18 cellular contexts compared by ENCODE assay signal in the genomic region with DNA sequence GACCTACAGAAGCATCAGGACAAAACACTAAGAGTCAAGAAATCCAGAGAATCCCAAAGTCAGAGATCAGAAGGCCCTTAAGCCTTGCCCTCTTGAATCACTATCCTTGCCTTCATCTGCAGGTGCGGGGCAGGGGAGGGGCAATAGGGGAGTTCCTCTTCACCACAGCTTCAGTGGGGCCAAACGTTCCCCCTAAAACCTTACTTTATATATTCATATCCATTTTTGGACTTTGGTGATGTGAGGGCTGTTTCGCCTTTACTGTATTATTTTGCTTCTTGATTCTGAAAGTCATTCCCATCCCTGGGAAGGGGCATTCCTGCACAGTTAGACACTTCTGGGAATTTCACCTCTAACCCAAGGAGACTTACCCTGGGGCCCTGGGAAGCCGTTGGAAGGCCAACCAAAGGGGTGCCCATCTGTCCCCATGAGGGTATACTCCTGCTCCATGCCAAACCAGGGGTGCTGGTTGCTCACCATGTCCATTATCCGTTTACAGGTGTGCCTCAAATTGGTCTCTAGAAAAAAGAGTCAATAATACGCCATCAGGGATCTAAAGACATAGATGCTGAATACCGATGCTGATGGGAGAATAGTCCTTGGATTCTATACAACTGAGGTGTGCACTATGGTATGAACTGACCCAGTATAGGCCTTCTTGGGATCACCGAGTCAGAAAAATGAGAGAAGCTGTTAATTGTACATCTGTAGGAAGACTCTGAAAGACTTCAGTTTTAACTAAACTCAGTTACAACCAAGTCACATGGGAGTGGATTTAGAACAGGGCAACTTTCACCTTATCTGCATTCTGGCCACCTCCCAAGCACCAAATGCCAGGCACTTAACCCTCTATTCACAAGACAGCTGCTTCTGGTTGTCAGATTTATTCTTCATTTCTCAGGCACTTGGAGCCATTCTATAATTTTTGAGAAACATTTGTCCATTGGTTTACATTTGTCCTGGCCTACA. TPM values are rescaled to one million over a fixed set of nuclear protein-coding genes. Genes with fewer than 3 reads are reported as not detected.
DNase-seq lines count a peak whose midpoint lies in the region; FAIRE-seq and TF ChIP-seq lines count a peak whose summit lies in the region.
"Had no signal": no experiment of that assay in that cellular context is flagged by ENCODE, and none has a peak within 500 bp of the region (broad histone marks: within the 10 kb centered on the region; RNA-seq: fewer than 3 reads in every experiment).

No MANE protein-coding gene starts in this region.

- POLR2A ChIA-PET in H1 (lab: Charles Lee; ENCODE audit: partially characterized antibody): interaction anchor here (0.6 to 1.7 kb wide), 6 partner anchors 11 to 794 kb away, joined by 3 to 5 read pairs (median 3); no protein-coding TSS in a partner anchor
- POLR2A ChIA-PET in CD8-positive, alpha-beta memory T cell (lab: Charles Lee): no interaction called here

- no peak overlapping the region for H3K18ac ChIP-seq in H1 (ENCODE audit: extremely low read depth, low read length)

- no peak overlapping the region for H4K5ac ChIP-seq in H1 (ENCODE audit: insufficient read length, low read depth, low read length)

- no peak overlapping the region for H3K14ac ChIP-seq in H1 (ENCODE audit: insufficient read length)

- no peak overlapping the region for H4K91ac ChIP-seq in H1 (replicated peaks; ENCODE audit: insufficient read length, low read length)

- TF ChIP-seq CTCF in H1 (IDR thresholded peaks at IDR 0.05; ENCODE audit: control extremely low read depth in 1 of 3, insufficient read depth in 1 of 3, low read depth in 1 of 3, low read length in 3 of 3) (no peak), thyroid gland (IDR thresholded peaks at IDR 0.05) (no peak)

- no peak for TF ChIP-seq RAD21 in H1 (IDR thresholded peaks at IDR 0.05 in 1 of 2, conservative IDR thresholded peaks at IDR 0.05 in 1 of 2; ENCODE audit: low read depth in 2 of 2, low read length in 2 of 2)

- H3K27me3 Mint-ChIP-seq in CD8-positive, alpha-beta memory T cell: peaks cover 3 to 9% of the 10 kb centered on the region in 2 donors

- peaks cover 8% of the 10 kb centered on the region for H3K23me2 ChIP-seq in H1 (ENCODE audit: low read depth, low read length)

- intact Hi-C loops in thyroid gland (cut with DNase I): no loop called here

- peaks cover 6 to 42% (median 13%) of the 10 kb centered on the region in 3 donors for H3K36me3 Mint-ChIP-seq in CD8-positive, alpha-beta memory T cell

- no peak overlapping the region for H3K27ac ChIP-seq in H1 (ENCODE audit: low read depth, low read length)
- H3K27ac ChIP-seq in thyroid gland: peak overlapping the region in 2 of 3 donors; percentile 34 to 100
- H3K27ac ChIP-seq in CD8-positive, alpha-beta memory T cell (ENCODE audit: low read depth, low read length): no peak overlapping the region

- H3K4me1 ChIP-seq in adipocyte (ENCODE audit: control insufficient read depth, insufficient read depth, low read length): peaks cover 32% of the 10 kb centered on the region
- peaks cover 0 to 5% (median 3%) of the 10 kb centered on the region in 4 experiments; a peak in 2 of 7 replicates for H3K4me1 ChIP-seq in H1 (replicated peaks in 1 of 4; ENCODE audit: control insufficient read depth in 3 of 4, insufficient read depth in 4 of 4, low read length in 3 of 4)
- peaks cover 41 to 55% of the 10 kb centered on the region in 2 donors for H3K4me1 ChIP-seq in thyroid gland
- peaks cover 6% of the 10 kb centered on the region for H3K4me1 ChIP-seq in CD8-positive, alpha-beta memory T cell (ENCODE audit: insufficient read depth, low read length)

- no peak for TF ChIP-seq EP300 in H1 (IDR thresholded peaks at IDR 0.05; ENCODE audit: borderline replicate concordance in 1 of 2, low read depth in 2 of 2, low read length in 2 of 2)

- H3K9me3 ChIP-seq in adipocyte (ENCODE audit: control insufficient read depth, low read length): no peaks in the 10 kb centered on the region
- H3K9me3 ChIP-seq in H1 (ENCODE audit: insufficient read depth in 2 of 2, low read depth in 1 of 2, low read length in 1 of 2): no peaks in the 10 kb centered on the region
- H3K9me3 ChIP-seq in thyroid gland: no peaks in the 10 kb centered on the region
- H3K9me3 ChIP-seq in CD8-positive, alpha-beta memory T cell (ENCODE audit: low read length): no peaks in the 10 kb centered on the region

- WGBS in H1 (ENCODE audit: extremely low coverage in 1 of 2, insufficient coverage in 1 of 2, insufficient read length in 1 of 2, insufficient replicate concordance in 2 of 2, low coverage in 1 of 2, low lambda C conversion rate in 2 of 2, missing lambda C conversion rate in 1 of 2), 2 experiments: 85% methylated on average over 8 of the region's 8 CpGs; no CpG with 5 or more reads in 1 of the 2 experiments
- 92 to 96% methylated on average over 8 of the region's 8 CpGs for WGBS in thyroid gland, 2 donors

- H3K27ac Mint-ChIP-seq in CD8-positive, alpha-beta memory T cell: peak overlapping the region in 2 of 8 donors; percentile 19 to 82

- H4K8ac ChIP-seq in H1 (ENCODE audit: extremely low read depth, insufficient read depth, low read length): no peak overlapping the region; the same call in 1 of the 2 replicates

- TF ChIP-seq POLR2A in H1 (IDR thresholded peaks at IDR 0.05; ENCODE audit: control extremely low read depth in 1 of 2, low read depth in 2 of 2, low read length in 2 of 2) (peak; percentile 15 to 36; a peak in 1 of 3 replicates), thyroid gland (IDR thresholded peaks at IDR 0.05) (no peak)

- H2AFZ ChIP-seq in H1 (ENCODE audit: low read length): no peak overlapping the region

- H3K4me3 Mint-ChIP-seq in CD8-positive, alpha-beta memory T cell: peak overlapping the region in 1 of 7 donors; percentile 17
- H3K4me3 Mint-ChIP-seq: CD4-positive, CD25-positive, alpha-beta regulatory T cell had no signal

- DNase-seq in adipocyte (ENCODE audit: low read depth) (no peak), H1 (ENCODE audit: low read depth in 1 of 2, low spot score in 2 of 2) (no peak), midbrain (lab: John Stamatoyannopoulos, UW) (peak; percentile 54), thyroid gland (no peak), NCI-H510A (lab: John Stamatoyannopoulos, UW) (no peak), NOMO-1 treated with DMSO at 0.1 percent for 48 hours (lab: John Stamatoyannopoulos, UW; ENCODE audit: unreplicated experiment) (no peak)
- DNase-seq in CD8-positive, alpha-beta memory T cell: no peak
- DNase-seq: activated CD4-positive, alpha-beta T cell treated with anti-CD3 and anti-CD28 coated beads for 48 hours; CD4-positive, CD25-positive, alpha-beta regulatory T cell; DMS153; left colon; NCI-H1694; retina; SHP77 treated with DMSO at 0.1 percent for 48 hours; stimulated activated CD4-positive, alpha-beta T cell treated with anti-CD3 and anti-CD28 coated beads, Interleukin-4, amount 100 ng/mL, for 4 hours had no signal

- no peak overlapping the region for H2BK5ac ChIP-seq in H1 (ENCODE audit: low read depth, low read length)

- peaks cover 39 to 51% of the 10 kb centered on the region in 2 experiments for H4K20me1 ChIP-seq in H1 (replicated peaks in 1 of 2; ENCODE audit: control insufficient read depth in 1 of 2, insufficient read depth in 2 of 2, low read length in 2 of 2)

- CTCF ChIA-PET in H1 (lab: Charles Lee; ENCODE audit: partially characterized antibody): interaction anchor here (1.0 to 1.7 kb wide), 3 partner anchors 10 to 26 kb away, joined by 3 to 5 read pairs (median 5); no protein-coding TSS in a partner anchor
- CTCF ChIA-PET in CD8-positive, alpha-beta memory T cell (lab: Charles Lee): interaction anchor here (1.9 kb wide), 1 partner anchor 9 kb away, joined by 6 read pairs; no protein-coding TSS in a partner anchor

- no peak overlapping the region for H3K4ac ChIP-seq in H1 (replicated peaks; ENCODE audit: insufficient read length, low read depth, low read length)

- peak overlapping the region; percentile 97 for H3K9ac ChIP-seq in adipocyte (ENCODE audit: low read length)
- H3K9ac ChIP-seq in H1 (replicated peaks in 1 of 4; ENCODE audit: extremely low read depth in 1 of 4, low read depth in 3 of 4, low read length in 3 of 4): no peak overlapping the region

- FAIRE-seq in H1 (lab: Jason Lieb, UNC): no peak

- H3K23ac ChIP-seq in H1 (ENCODE audit: insufficient read length): no peak overlapping the region

- H3K27me3 ChIP-seq in adipocyte (replicated peaks; ENCODE audit: control insufficient read depth, insufficient read depth, low read length): no peaks in the 10 kb centered on the region
- H3K27me3 ChIP-seq in H1 (replicated peaks in 1 of 4; ENCODE audit: control insufficient read depth in 3 of 4, extremely low read depth in 1 of 4, insufficient read depth in 3 of 4, low read length in 3 of 4): no peaks in the 10 kb centered on the region
- no peaks in the 10 kb centered on the region for H3K27me3 ChIP-seq in thyroid gland
- H3K27me3 ChIP-seq in CD8-positive, alpha-beta memory T cell (ENCODE audit: insufficient read depth, low read length, poor library complexity, severe bottlenecking): no peaks in the 10 kb centered on the region

- no peak overlapping the region for H2BK12ac ChIP-seq in H1 (ENCODE audit: low read depth, low read length)

- no peak overlapping the region for H2AK5ac ChIP-seq in H1 (ENCODE audit: low read depth, low read length)

- H3K4me1 Mint-ChIP-seq in CD8-positive, alpha-beta memory T cell: peaks cover 21 to 30% (median 26%) of the 10 kb centered on the region in 3 donors

- H2BK120ac ChIP-seq in H1 (replicated peaks; ENCODE audit: low read depth, low read length): no peak overlapping the region

- H3K9me3 Mint-ChIP-seq in CD8-positive, alpha-beta memory T cell: no peaks in the 10 kb centered on the region

- no peak overlapping the region for H3K56ac ChIP-seq in H1 (replicated peaks; ENCODE audit: insufficient read length, low read depth, low read length)

- H3K4me3 ChIP-seq in adipocyte (ENCODE audit: low read length) (peak overlapping the region; percentile 87), H1 (ENCODE audit: extremely low read depth in 1 of 4, insufficient read depth in 2 of 4, low read depth in 3 of 4, low read length in 4 of 4) (no peak overlapping the region), thyroid gland (replicated peaks in 1 of 3) (no peak overlapping the region)
- H3K4me3 ChIP-seq in CD8-positive, alpha-beta memory T cell (ENCODE audit: low read length): no peak overlapping the region

- H3K4me2 ChIP-seq in H1 (ENCODE audit: insufficient read depth in 1 of 2, low read depth in 2 of 2, low read length in 2 of 2): no peak overlapping the region

- H3K79me2 ChIP-seq in H1 (ENCODE audit: control insufficient read depth in 1 of 2, insufficient read depth in 2 of 2, low read length in 2 of 2): peaks cover 29 to 55% of the 10 kb centered on the region in 2 experiments

- no peak overlapping the region for H2BK20ac ChIP-seq in H1 (ENCODE audit: low read length)

- peaks cover 82% of the 10 kb centered on the region for H3K36me3 ChIP-seq in adipocyte (ENCODE audit: control insufficient read depth, insufficient read depth, low read length, severe bottlenecking)
- H3K36me3 ChIP-seq in H1 (ENCODE audit: control insufficient read depth in 2 of 4, insufficient read depth in 4 of 4, low read length in 3 of 4): peaks cover 46 to 93% (median 66%) of the 10 kb centered on the region in 4 experiments
- H3K36me3 ChIP-seq in thyroid gland: peaks cover 70 to 90% of the 10 kb centered on the region in 2 donors
- H3K36me3 ChIP-seq in CD8-positive, alpha-beta memory T cell (ENCODE audit: insufficient read depth, low read length): peaks cover 29% of the 10 kb centered on the region

- H2BK15ac ChIP-seq in H1 (ENCODE audit: low read length): no peak overlapping the region

- peaks cover 10% of the 10 kb centered on the region for H3K79me1 ChIP-seq in H1 (ENCODE audit: low read depth, low read length)

RNA-seq across cellular contexts. Expression of a gene that starts 5.4 kb away (rescaled TPM):
- total RNA-seq in H1 (2021; fragmentation: NEBNext Ultra II Directional; extraction: Animal tissue kit (Norgen Biotek cat#: 25700)): 453 and 457 TPM in 2 replicates
- polyA plus RNA-seq in H1 (2011; rRNA removed): 261 and 313 TPM in 2 replicates
- 310 TPM for polyA plus RNA-seq in H1 (2011; cell fraction: cytosol; rRNA removed)
- 796 TPM for polyA plus RNA-seq in H1 (2011; cell fraction: nucleus; rRNA removed)
- 369 to 470 TPM (median 416 TPM) in 4 replicates for polyA plus RNA-seq in H1 (2012, experiment 1 of 2)
- 263 TPM for polyA plus RNA-seq in H1 (2012, experiment 2 of 2)
- 204 TPM for polyA plus RNA-seq in H1 (2013, experiment 1 of 2)
- polyA plus RNA-seq in H1 (2013, experiment 2 of 2): 205 TPM
- polyA minus RNA-seq in H1 (2011; rRNA and poly(A)+ RNA removed): 474 and 542 TPM in 2 replicates
- polyA minus RNA-seq in H1 (2011; cell fraction: cytosol; rRNA and poly(A)+ RNA removed): 279 TPM
- polyA minus RNA-seq in H1 (2011; cell fraction: nucleus; rRNA and poly(A)+ RNA removed): 209 TPM
- total RNA-seq in thyroid gland: 1,000 to 10,000 TPM; 1,653 to 2,736 (median 2,263) TPM
- 10 to 100 TPM; 31.2 to 32.7 TPM for total RNA-seq in CD8-positive, alpha-beta memory T cell
- polyA plus RNA-seq in CD8-positive, alpha-beta memory T cell: 62.9 TPM

RNA-seq across cellular contexts. Expression of a gene that starts 14.3 kb away (rescaled TPM):
- not detected in 2 replicates for total RNA-seq in H1 (2021; fragmentation: NEBNext Ultra II Directional; extraction: Animal tissue kit (Norgen Biotek cat#: 25700))
- polyA plus RNA-seq in H1 (2011; rRNA removed): not detected in 2 replicates
- not detected for polyA plus RNA-seq in H1 (2011; cell fraction: cytosol; rRNA removed)
- polyA plus RNA-seq in H1 (2011; cell fraction: nucleus; rRNA removed): not detected
- 0.07 TPM in 1 of 4 replicates, not detected in the others for polyA plus RNA-seq in H1 (2012, experiment 1 of 2)
- not detected for polyA plus RNA-seq in H1 (2012, experiment 2 of 2)
- not detected for polyA plus RNA-seq in H1 (2013, experiment 1 of 2)
- not detected for polyA plus RNA-seq in H1 (2013, experiment 2 of 2)
- polyA minus RNA-seq in H1 (2011; rRNA and poly(A)+ RNA removed): not detected in 2 replicates
- polyA minus RNA-seq in H1 (2011; cell fraction: cytosol; rRNA and poly(A)+ RNA removed): not detected
- polyA minus RNA-seq in H1 (2011; cell fraction: nucleus; rRNA and poly(A)+ RNA removed): not detected
- total RNA-seq in thyroid gland: not detected
- total RNA-seq in CD8-positive, alpha-beta memory T cell: not detected
- polyA plus RNA-seq in CD8-positive, alpha-beta memory T cell: not detected
- total RNA-seq: CD4-positive, CD25-positive, alpha-beta regulatory T cell; glomerular endothelial cell; left colon; mononuclear cell; T-helper 1 cell treated with Interleukin-12 subunit alpha and Interleukin-12 subunit beta and Interleukin-4 antibody, amounts not matched to agents 30 ng/mL and 1 ng/mL, for 36 hours had no signal

Comparison
In these comparisons a context has a peak if more than half of its experiments do, and no peak if none do; other contexts are left out.
1. H3K27ac ChIP-seq: peak in thyroid gland (2 of 3); none in H1 (single experiment) and CD8-positive, alpha-beta memory T cell (single experiment).
2. POLR2A ChIP-seq: peak in H1 (2 of 2); none in thyroid gland (0 of 2).
3. RNA of a gene that starts 5.4 kb away (total RNA-seq): 1,653 to 2,736 TPM in thyroid gland and 453 to 457 TPM in H1; 31.2 to 32.7 TPM in CD8-positive, alpha-beta memory T cell; every median in the first group is over 10 times any median in the second.